8 cellular contexts compared by ENCODE assay signal in the genomic region with DNA sequence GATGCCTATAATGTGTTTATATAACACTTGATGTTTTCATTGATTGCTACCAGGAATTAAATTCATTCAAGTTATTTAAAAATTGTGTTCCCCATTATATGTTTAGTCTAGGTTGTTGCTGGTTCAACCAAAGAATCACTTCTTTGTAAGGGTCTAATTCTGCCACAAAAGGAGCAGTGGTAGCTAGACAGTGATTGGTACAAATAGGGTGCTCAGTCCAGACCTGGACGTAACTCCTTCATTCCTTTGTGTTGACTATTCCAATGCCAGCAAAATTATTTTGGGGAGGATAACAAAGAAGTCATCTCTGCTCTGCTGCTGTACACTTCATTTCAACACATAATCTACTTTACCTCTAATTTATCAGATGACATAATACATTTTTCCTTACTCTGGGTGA. TPM values are rescaled to one million over a fixed set of nuclear protein-coding genes. Genes with fewer than 3 reads are reported as not detected.
DNase-seq lines count a peak whose midpoint lies in the region; ATAC-seq, FAIRE-seq and TF ChIP-seq lines count a peak whose summit lies in the region.

No MANE protein-coding gene starts in this region.

- H3K4me1 Mint-ChIP-seq in CD8-positive, alpha-beta T cell (ENCODE audit: low read depth) = peaks cover 59% of the 10 kb centered on the region

- no peak for TF ChIP-seq CTCF in CD8-positive, alpha-beta T cell (IDR thresholded peaks at IDR 0.05)
- TF ChIP-seq CTCF in H1 (IDR thresholded peaks at IDR 0.05; ENCODE audit: control extremely low read depth in 1 of 3, insufficient read depth in 1 of 3, low read depth in 1 of 3, low read length in 3 of 3) = no peak

- H3K9me3 ChIP-seq in CD8-positive, alpha-beta T cell (ENCODE audit: low read length) = no peaks in the 10 kb centered on the region
- H3K9me3 ChIP-seq in H1 (ENCODE audit: insufficient read depth in 2 of 2, low read depth in 1 of 2, low read length in 1 of 2) = no peaks in the 10 kb centered on the region
- no peaks in the 10 kb centered on the region for H3K9me3 ChIP-seq in neuronal stem cell (replicated peaks in 1 of 2; ENCODE audit: control insufficient read depth in 2 of 2, insufficient read depth in 1 of 2, low read depth in 1 of 2, low read length in 2 of 2)

- H3K18ac ChIP-seq in H1 (ENCODE audit: extremely low read depth, low read length) (no peak overlapping the region), neuronal stem cell (ENCODE audit: low read length) (no peak overlapping the region)

- intact Hi-C loops in CD8-positive, alpha-beta T cell (cut with DNase I, micrococcal nuclease) = loop anchor here in 1 of 2 experiments (5.0 kb wide), 1 partner anchor 829 kb away; a partner anchor contains a TSS

- no peaks in the 10 kb centered on the region for H3K9me3 Mint-ChIP-seq in CD8-positive, alpha-beta T cell

- TF ChIP-seq POLR2A in H1 (IDR thresholded peaks at IDR 0.05; ENCODE audit: control extremely low read depth in 1 of 2, low read depth in 2 of 2, low read length in 2 of 2) = no peak

- no peak overlapping the region for H4K91ac ChIP-seq in H1 (replicated peaks; ENCODE audit: insufficient read length, low read length)
- H4K91ac ChIP-seq in neuronal stem cell (ENCODE audit: low read depth, low read length, poor library complexity) = no peak overlapping the region

- H3K36me3 Mint-ChIP-seq in CD8-positive, alpha-beta T cell = peaks cover 19% of the 10 kb centered on the region

- peak overlapping the region; percentile 88 for H3K4me3 ChIP-seq in CD8-positive, alpha-beta T cell (ENCODE audit: low read depth, low read length)
- H3K4me3 ChIP-seq in H1 (ENCODE audit: extremely low read depth in 1 of 4, insufficient read depth in 2 of 4, low read depth in 3 of 4, low read length in 4 of 4) (peak overlapping the region; percentile 75 to 99 (median 98)), neuronal stem cell (ENCODE audit: low read length in 2 of 2) (peak overlapping the region in 1 of 2 donors; percentile 98)

- peaks cover 5% of the 10 kb centered on the region; the same call in 1 of the 2 replicates for H3K23me2 ChIP-seq in H1 (ENCODE audit: low read depth, low read length)

- no peak for TF ChIP-seq RAD21 in H1 (IDR thresholded peaks at IDR 0.05 in 1 of 2, conservative IDR thresholded peaks at IDR 0.05 in 1 of 2; ENCODE audit: low read depth in 2 of 2, low read length in 2 of 2)

- 45% methylated on average over 1 of the region's 1 CpG; no CpG with 5 or more reads in 1 of the 2 experiments for WGBS in H1 (ENCODE audit: extremely low coverage in 1 of 2, insufficient coverage in 1 of 2, insufficient read length in 1 of 2, insufficient replicate concordance in 2 of 2, low coverage in 1 of 2, low lambda C conversion rate in 2 of 2, missing lambda C conversion rate in 1 of 2), 2 experiments
- WGBS in neuronal stem cell (ENCODE audit: extremely low coverage in 2 of 2, insufficient read length in 2 of 2, insufficient replicate concordance in 1 of 2), 2 donors = no CpG with 5 or more reads among the region's 1 CpG

- CTCF ChIA-PET in CD8-positive, alpha-beta T cell (lab: Charles Lee) = no interaction called here
- CTCF ChIA-PET in H1 (lab: Charles Lee; ENCODE audit: partially characterized antibody) = interaction anchor here (0.6 kb wide), 1 partner anchor 291 kb away, joined by 3 read pairs; no protein-coding TSS in a partner anchor

- no peak for ATAC-seq in CD8-positive, alpha-beta T cell
- no peak for ATAC-seq in GM21367 (IDR thresholded peaks at IDR 0.05; ENCODE audit: unreplicated experiment)
- no peak for ATAC-seq in GM21526 (IDR thresholded peaks at IDR 0.05; ENCODE audit: low FRiP score, unreplicated experiment)
- ATAC-seq in GM21515 (IDR thresholded peaks at IDR 0.05; ENCODE audit: unreplicated experiment) = no peak

- no peak overlapping the region for H2BK20ac ChIP-seq in H1 (ENCODE audit: low read length)

- H2AK5ac ChIP-seq in H1 (ENCODE audit: low read depth, low read length) (no peak overlapping the region), neuronal stem cell (ENCODE audit: low read depth, low read length) (no peak overlapping the region)

- H3K4me2 ChIP-seq in H1 (ENCODE audit: insufficient read depth in 1 of 2, low read depth in 2 of 2, low read length in 2 of 2) = peak overlapping the region; percentile 74 to 83
- H3K4me2 ChIP-seq in neuronal stem cell (ENCODE audit: insufficient read depth, low read length, poor library complexity, severe bottlenecking) = peak overlapping the region; percentile 33

- POLR2A ChIA-PET in CD8-positive, alpha-beta T cell (lab: Charles Lee) = interaction anchor here (2.2 kb wide), 1 partner anchor 831 kb away, joined by 8 read pairs; a partner anchor contains a TSS
- POLR2A ChIA-PET in H1 (lab: Charles Lee; ENCODE audit: partially characterized antibody) = no interaction called here

- no peak for TF ChIP-seq EP300 in H1 (IDR thresholded peaks at IDR 0.05; ENCODE audit: borderline replicate concordance in 1 of 2, low read depth in 2 of 2, low read length in 2 of 2)

- no peaks in the 10 kb centered on the region for H3K27me3 ChIP-seq in CD8-positive, alpha-beta T cell (ENCODE audit: insufficient read depth, low read length)
- no peaks in the 10 kb centered on the region for H3K27me3 ChIP-seq in H1 (replicated peaks in 1 of 4; ENCODE audit: control insufficient read depth in 3 of 4, extremely low read depth in 1 of 4, insufficient read depth in 3 of 4, low read length in 3 of 4)
- peaks cover 0 to 26% (median 0%) of the 10 kb centered on the region in 3 experiments for H3K27me3 ChIP-seq in neuronal stem cell (ENCODE audit: control insufficient read depth in 3 of 3, insufficient read depth in 3 of 3, low read depth in 1 of 3, low read length in 3 of 3)

- no peaks in the 10 kb centered on the region for H3K27me3 Mint-ChIP-seq in CD8-positive, alpha-beta T cell (ENCODE audit: low read depth)

- peaks cover 27% of the 10 kb centered on the region for H3K4me1 ChIP-seq in CD8-positive, alpha-beta T cell (ENCODE audit: insufficient read depth, low read length)
- H3K4me1 ChIP-seq in H1 (replicated peaks in 1 of 4; ENCODE audit: control insufficient read depth in 3 of 4, insufficient read depth in 4 of 4, low read length in 3 of 4) (peaks cover 0 to 4% (median 0%) of the 10 kb centered on the region in 4 experiments; a peak in 1 of 7 replicates), neuronal stem cell (ENCODE audit: control insufficient read depth in 2 of 2, insufficient read depth in 1 of 2, low read depth in 1 of 2, low read length in 2 of 2) (peaks cover 0 to 6% of the 10 kb centered on the region in 2 donors)

- H3K23ac ChIP-seq in H1 (ENCODE audit: insufficient read length) (no peak overlapping the region), neuronal stem cell (ENCODE audit: low read depth, low read length, poor library complexity) (no peak overlapping the region)

- H2BK5ac ChIP-seq in H1 (ENCODE audit: low read depth, low read length) = no peak overlapping the region
- no peak overlapping the region for H2BK5ac ChIP-seq in neuronal stem cell (ENCODE audit: low read length)

- H2BK120ac ChIP-seq in H1 (replicated peaks; ENCODE audit: low read depth, low read length) = no peak overlapping the region
- no peak overlapping the region for H2BK120ac ChIP-seq in neuronal stem cell (ENCODE audit: low read depth, low read length)

- H4K8ac ChIP-seq in H1 (ENCODE audit: extremely low read depth, insufficient read depth, low read length) (no peak overlapping the region), neuronal stem cell (ENCODE audit: low read depth, low read length) (no peak overlapping the region)

- H3K79me2 ChIP-seq in H1 (ENCODE audit: control insufficient read depth in 1 of 2, insufficient read depth in 2 of 2, low read length in 2 of 2) = peaks cover 5 to 58% of the 10 kb centered on the region in 2 experiments; a peak in 3 of 4 replicates

- no peak overlapping the region for H4K5ac ChIP-seq in H1 (ENCODE audit: insufficient read length, low read depth, low read length)

- H2AFZ ChIP-seq in H1 (ENCODE audit: low read length) (no peak overlapping the region), neuronal stem cell (ENCODE audit: low read length) (peak overlapping the region; percentile 98)

- H3K14ac ChIP-seq in H1 (ENCODE audit: insufficient read length) = no peak overlapping the region
- H3K14ac ChIP-seq in neuronal stem cell (ENCODE audit: low read length) = no peak overlapping the region

- H3K27ac ChIP-seq in CD8-positive, alpha-beta T cell (ENCODE audit: low read depth, low read length) = no peak overlapping the region
- H3K27ac ChIP-seq in H1 (ENCODE audit: low read depth, low read length) = no peak overlapping the region
- H3K27ac ChIP-seq in neuronal stem cell (replicated peaks; ENCODE audit: low read length) = no peak overlapping the region

- H3K36me3 ChIP-seq in CD8-positive, alpha-beta T cell (ENCODE audit: insufficient read depth, low read length) = no peaks in the 10 kb centered on the region
- H3K36me3 ChIP-seq in H1 (ENCODE audit: control insufficient read depth in 2 of 4, insufficient read depth in 4 of 4, low read length in 3 of 4) (no peaks in the 10 kb centered on the region), neuronal stem cell (replicated peaks in 1 of 2; ENCODE audit: control insufficient read depth in 2 of 2, insufficient read depth in 2 of 2, low read length in 2 of 2) (no peaks in the 10 kb centered on the region)

- no peak for DNase-seq in CD8-positive, alpha-beta T cell
- peak; percentile 79 for DNase-seq in NCI-H226
- DNase-seq in H1 (ENCODE audit: low read depth in 1 of 2, low spot score in 2 of 2) = no peak
- no peak for DNase-seq in neuronal stem cell (ENCODE audit: low spot score)
- no peak for DNase-seq in NCI-H2081 treated with DMSO at 0.1 percent for 48 hours (lab: John Stamatoyannopoulos, UW)

- H4K20me1 ChIP-seq in H1 (replicated peaks in 1 of 2; ENCODE audit: control insufficient read depth in 1 of 2, insufficient read depth in 2 of 2, low read length in 2 of 2) = peaks cover 1 to 4% of the 10 kb centered on the region in 2 experiments

- no peak for FAIRE-seq in H1 (lab: Jason Lieb, UNC)

- no peak overlapping the region for H3K27ac Mint-ChIP-seq in CD8-positive, alpha-beta T cell

- H2BK15ac ChIP-seq in H1 (ENCODE audit: low read length) = no peak overlapping the region
- H2BK15ac ChIP-seq in neuronal stem cell (ENCODE audit: low read length) = no peak overlapping the region

- H3K9ac ChIP-seq in H1 (replicated peaks in 1 of 4; ENCODE audit: extremely low read depth in 1 of 4, low read depth in 3 of 4, low read length in 3 of 4) = peak overlapping the region in 1 of 4 experiments; percentile 77; a peak in 2 of 7 replicates
- no peak overlapping the region for H3K9ac ChIP-seq in neuronal stem cell (ENCODE audit: low read depth, low read length, poor library complexity)

- H3K4ac ChIP-seq in H1 (replicated peaks; ENCODE audit: insufficient read length, low read depth, low read length) = no peak overlapping the region
- H3K4ac ChIP-seq in neuronal stem cell (ENCODE audit: low read length) = no peak overlapping the region

- H3K79me1 ChIP-seq in H1 (ENCODE audit: low read depth, low read length) = no peaks in the 10 kb centered on the region
- peaks cover 2% of the 10 kb centered on the region for H3K79me1 ChIP-seq in neuronal stem cell (ENCODE audit: low read depth, low read length)

- H3K4me3 Mint-ChIP-seq in CD8-positive, alpha-beta T cell = peak overlapping the region; percentile 96

- H3K56ac ChIP-seq in H1 (replicated peaks; ENCODE audit: insufficient read length, low read depth, low read length) = no peak overlapping the region

- H2BK12ac ChIP-seq in H1 (ENCODE audit: low read depth, low read length) = no peak overlapping the region
- H2BK12ac ChIP-seq in neuronal stem cell (ENCODE audit: low read length) = no peak overlapping the region

RNA-seq across cellular contexts. Expression of a gene that starts 1.2 kb away (rescaled TPM):
- 10 to 100 TPM; 32.4 to 35.8 TPM for total RNA-seq in CD8-positive, alpha-beta T cell
- total RNA-seq in H1 (2021; fragmentation: NEBNext Ultra II Directional; extraction: Animal tissue kit (Norgen Biotek cat#: 25700)) = 49.3 and 56.5 TPM in 2 replicates
- 14.0 and 16.1 TPM in 2 replicates for polyA plus RNA-seq in H1 (2011; rRNA removed)
- 24.4 TPM for polyA plus RNA-seq in H1 (2011; cell fraction: cytosol; rRNA removed)
- polyA plus RNA-seq in H1 (2011; cell fraction: nucleus; rRNA removed) = 8.3 TPM
- 24.1 to 39.6 TPM (median 26.7 TPM) in 4 replicates for polyA plus RNA-seq in H1 (2012, experiment 1 of 2)
- polyA plus RNA-seq in H1 (2012, experiment 2 of 2) = 4.6 TPM
- 46.0 TPM for polyA plus RNA-seq in H1 (2013, experiment 1 of 2)
- 45.7 TPM for polyA plus RNA-seq in H1 (2013, experiment 2 of 2)
- polyA minus RNA-seq in H1 (2011; rRNA and poly(A)+ RNA removed) = 3.1 and 3.2 TPM in 2 replicates
- 12.2 TPM for polyA minus RNA-seq in H1 (2011; cell fraction: cytosol; rRNA and poly(A)+ RNA removed)
- 16.2 TPM for polyA minus RNA-seq in H1 (2011; cell fraction: nucleus; rRNA and poly(A)+ RNA removed)
- 47.5 TPM for polyA plus RNA-seq in neuronal stem cell (2013, experiment 1 of 2)
- 50.5 TPM for polyA plus RNA-seq in neuronal stem cell (2013, experiment 2 of 2)

RNA-seq across cellular contexts. Expression of a gene that starts 48.1 kb away (rescaled TPM):
- not detected for total RNA-seq in CD8-positive, alpha-beta T cell
- total RNA-seq in H1 (2021; fragmentation: NEBNext Ultra II Directional; extraction: Animal tissue kit (Norgen Biotek cat#: 25700)) = not detected in 2 replicates
- not detected in 2 replicates for polyA plus RNA-seq in H1 (2011; rRNA removed)
- not detected for polyA plus RNA-seq in H1 (2011; cell fraction: cytosol; rRNA removed)
- polyA plus RNA-seq in H1 (2011; cell fraction: nucleus; rRNA removed) = not detected
- polyA plus RNA-seq in H1 (2012, experiment 1 of 2) = not detected in 4 replicates
- not detected for polyA plus RNA-seq in H1 (2012, experiment 2 of 2)
- polyA plus RNA-seq in H1 (2013, experiment 1 of 2) = not detected
- polyA plus RNA-seq in H1 (2013, experiment 2 of 2) = not detected
- polyA minus RNA-seq in H1 (2011; rRNA and poly(A)+ RNA removed) = not detected in 2 replicates
- not detected for polyA minus RNA-seq in H1 (2011; cell fraction: cytosol; rRNA and poly(A)+ RNA removed)
- polyA minus RNA-seq in H1 (2011; cell fraction: nucleus; rRNA and poly(A)+ RNA removed) = not detected
- polyA plus RNA-seq in neuronal stem cell (2013, experiment 1 of 2) = not detected
- polyA plus RNA-seq in neuronal stem cell (2013, experiment 2 of 2) = not detected
